ENCODE assay signal across 8 cellular contexts in genomic region chr10:43436291-43437140, GRCh38. TPM values are rescaled to one million over a fixed set of nuclear protein-coding genes. Genes with fewer than 3 reads are reported as not detected.
DNase-seq lines count a peak whose midpoint lies in the region; ATAC-seq and TF ChIP-seq lines count a peak whose summit lies in the region.

ZNF487 (plus strand) TSS chr10:43437111; CDS start chr10:43475814, 38,703 bp downstream.

- H3K4me3 Mint-ChIP-seq in activated CD4-positive, alpha-beta memory T cell treated with anti-CD3 and anti-CD28 coated beads for 36 hours: peak within 1 kb of the TSS; percentile 83

- TF ChIP-seq CTCF in BJ (IDR thresholded peaks at IDR 0.05; ENCODE audit: insufficient read depth, low read depth, low read length): peak; percentile 37
- no peak for TF ChIP-seq CTCF in lower leg skin (IDR thresholded peaks at IDR 0.05)

- no peaks in the 10 kb centered on the region for H3K27me3 ChIP-seq in BJ (ENCODE audit: control insufficient read depth, insufficient read depth, low read length)

- H3K4me3 ChIP-seq in BJ (ENCODE audit: low read depth, low read length): peak within 1 kb of the TSS; percentile 90
- peak within 1 kb of the TSS; percentile 75 for H3K4me3 ChIP-seq in lower leg skin (ENCODE audit: low read depth, poor library complexity, severe bottlenecking)

- no peaks in the 10 kb centered on the region for H3K27me3 Mint-ChIP-seq in activated CD4-positive, alpha-beta memory T cell treated with anti-CD3 and anti-CD28 coated beads for 36 hours

- ATAC-seq in GM19025 (IDR thresholded peaks at IDR 0.05; ENCODE audit: low read depth, unreplicated experiment) (peak; percentile 97), HG03196 (IDR thresholded peaks at IDR 0.05; ENCODE audit: unreplicated experiment) (peak; percentile 95)

- intact Hi-C loops in activated CD4-positive, alpha-beta memory T cell treated with anti-CD3 and anti-CD28 coated beads for 36 hours (cut with micrococcal nuclease): loop anchor here (1.0 to 5.0 kb wide), 3 partner anchors 15 to 39 kb away; partner anchors contain the start of gene HNRNPF
- intact Hi-C loops in lower leg skin (cut with DNase I; ENCODE audit: low total_unique reads): loop anchor here (5.0 kb wide), 1 partner anchor 39 kb away; no protein-coding TSS in a partner anchor

- H3K36me3 Mint-ChIP-seq in activated CD4-positive, alpha-beta memory T cell treated with anti-CD3 and anti-CD28 coated beads for 36 hours: peaks cover 10% of the 10 kb centered on the region

- H3K36me3 ChIP-seq in BJ (ENCODE audit: control insufficient read depth, insufficient read depth, low read length): no peaks in the 10 kb centered on the region

- H3K4me1 Mint-ChIP-seq in activated CD4-positive, alpha-beta memory T cell treated with anti-CD3 and anti-CD28 coated beads for 36 hours (ENCODE audit: low read depth): peaks cover 14% of the 10 kb centered on the region

- POLR2A ChIA-PET in BJ (lab: Charles Lee): interaction anchor here (0.6 kb wide), 1 partner anchor 28 kb away, joined by 13 read pairs; the partner anchor contains the start of gene HNRNPF
- POLR2A ChIA-PET in activated CD4-positive, alpha-beta memory T cell treated with anti-CD3 and anti-CD28 coated beads for 36 hours (lab: Charles Lee): interaction anchor here (0.5 to 3.9 kb wide), 8 partner anchors 9 to 40 kb away, joined by 3 to 42 read pairs (median 6); partner anchors contain the start of gene HNRNPF

- no peaks in the 10 kb centered on the region for H3K9me3 Mint-ChIP-seq in activated CD4-positive, alpha-beta memory T cell treated with anti-CD3 and anti-CD28 coated beads for 36 hours

- peak; percentile 36 for DNase-seq in BJ (ENCODE audit: low read depth)
- DNase-seq in NCI-H526 treated with DMSO at 0.1 percent for 48 hours (lab: John Stamatoyannopoulos, UW): peak; percentile 36
- DNase-seq in activated CD4-positive, alpha-beta memory T cell treated with anti-CD3 and anti-CD28 coated beads for 36 hours: peak; percentile 94
- peak; percentile 71 to 87 for DNase-seq in dermis microvascular lymphatic vessel endothelial cell (ENCODE audit: low read depth in 2 of 2)
- DNase-seq in lower leg skin (ENCODE audit: low spot score in 2 of 2): peak; percentile 84 to 98
- peak; percentile 78 to 79 for DNase-seq in stimulated activated CD4-positive, alpha-beta T cell treated with anti-CD3 and anti-CD28 coated beads, Interleukin-4, amount 100 ng/mL, for 4 hours

- peak in 1 of 2 donors; percentile 75 for TF ChIP-seq POLR2A in lower leg skin (IDR thresholded peaks at IDR 0.05)

- WGBS in lower leg skin, 2 donors: 0% methylated on average over 45 to 50 of the region's 69 CpGs

- CTCF ChIA-PET in BJ (lab: Yijun Ruan, JAX): no interaction called here
- CTCF ChIA-PET in activated CD4-positive, alpha-beta memory T cell treated with anti-CD3 and anti-CD28 coated beads for 36 hours (lab: Charles Lee): interaction anchor here (0.7 to 2.8 kb wide), 4 partner anchors 22 to 75 kb away, joined by 3 to 11 read pairs (median 4); partner anchors contain the start of gene HNRNPF

- H3K27ac Mint-ChIP-seq in activated CD4-positive, alpha-beta memory T cell treated with anti-CD3 and anti-CD28 coated beads for 36 hours: peak within 1 kb of the TSS; percentile 92

RNA-seq across cellular contexts. Expression of gene ZNF487, which starts in this region (rescaled TPM):
- 4.5 and 4.9 TPM in 2 replicates for polyA plus RNA-seq in BJ (2011; rRNA removed)
- polyA minus RNA-seq in BJ (2011; rRNA and poly(A)+ RNA removed): 4.9 and 6.7 TPM in 2 replicates
- 1 to 10 TPM; 2.2 to 2.6 TPM for total RNA-seq in activated CD4-positive, alpha-beta memory T cell treated with anti-CD3 and anti-CD28 coated beads for 36 hours
- total RNA-seq in dermis microvascular lymphatic vessel endothelial cell (1.9 TPM in 2 replicates), lower leg skin (1 to 10 TPM; 2.9 to 7.2 (median 3.7) TPM)

Comparison
In these comparisons a context has a peak if more than half of its experiments do, and no peak if none do; other contexts are left out.
1. Peak in every context shown above with its lines: DNase-seq, ATAC-seq and H3K4me3 ChIP-seq.
2. DNase-seq: peak in every context shown above with its lines; median percentile 94 in activated CD4-positive, alpha-beta memory T cell treated with anti-CD3 and anti-CD28 coated beads for 36 hours; 91 in lower leg skin; 79 in dermis microvascular lymphatic vessel endothelial cell; 78 in stimulated activated CD4-positive, alpha-beta T cell treated with anti-CD3 and anti-CD28 coated beads, Interleukin-4, amount 100 ng/mL, for 4 hours; 36 in BJ; 36 in NCI-H526 treated with DMSO at 0.1 percent for 48 hours.